ENCODE assay signal across 27 cellular contexts in the genomic region with DNA sequence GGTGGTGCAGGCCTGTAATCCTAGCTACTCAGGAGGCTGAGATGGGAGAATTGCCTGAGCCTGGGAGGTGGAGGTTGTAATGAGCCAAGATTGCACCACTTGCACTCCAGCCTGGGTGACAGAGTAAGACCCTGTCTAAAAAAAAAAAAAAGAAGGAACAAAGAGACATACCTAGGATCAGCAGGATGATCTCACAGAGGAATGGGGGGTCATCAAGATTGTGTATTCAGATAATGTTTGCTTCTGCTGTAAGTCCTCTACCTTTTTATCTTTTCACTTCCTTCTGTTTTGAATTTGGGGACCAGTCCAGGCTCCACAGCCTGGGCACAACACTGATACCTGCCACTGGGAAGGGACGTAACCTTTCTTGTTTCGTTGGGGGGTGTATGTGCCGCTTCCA. TPM values are rescaled to one million over a fixed set of nuclear protein-coding genes. Genes with fewer than 3 reads are reported as not detected.
DNase-seq lines count a peak whose midpoint lies in the region; ATAC-seq lines count a peak whose summit lies in the region.
"Had no signal": no experiment of that assay in that cellular context is flagged by ENCODE, and none has a peak within 500 bp of the region (broad histone marks: within the 10 kb centered on the region; RNA-seq: fewer than 3 reads in every experiment).

No MANE protein-coding gene starts in this region.

- no peaks in the 10 kb centered on the region for H3K36me3 Mint-ChIP-seq in activated naive CD8-positive, alpha-beta T cell
- H3K36me3 Mint-ChIP-seq in activated naive CD8-positive, alpha-beta T cell treated with anti-CD3 and anti-CD28 coated beads for 36 hours: peaks cover 3% of the 10 kb centered on the region
- H3K36me3 Mint-ChIP-seq in T-helper 17 cell (ENCODE audit: low read depth) (peaks cover 2% of the 10 kb centered on the region), memory B cell (peaks cover 2% of the 10 kb centered on the region)

- H3K27ac ChIP-seq in substantia nigra (ENCODE audit: low read depth, low read length, poor library complexity, severe bottlenecking): peak overlapping the region; percentile 91
- H3K27ac ChIP-seq: 22Rv1, gastrocnemius medialis, prostate gland, SJCRH30 had no signal

- H3K27ac Mint-ChIP-seq in activated naive CD8-positive, alpha-beta T cell: peak overlapping the region; percentile 38
- no peak overlapping the region for H3K27ac Mint-ChIP-seq in activated naive CD8-positive, alpha-beta T cell treated with anti-CD3 and anti-CD28 coated beads for 36 hours
- peak overlapping the region; percentile 57 for H3K27ac Mint-ChIP-seq in T-helper 17 cell
- H3K27ac Mint-ChIP-seq in memory B cell: peak overlapping the region; percentile 87
- H3K27ac Mint-ChIP-seq: T-helper 1 cell treated with Interleukin-12 subunit alpha and Interleukin-12 subunit beta and Interleukin-4 antibody, amounts not matched to agents 30 μg/mL and 1 μg/mL, for 36 hours; type B pancreatic cell had no signal

- DNase-seq in activated naive CD8-positive, alpha-beta T cell treated with anti-CD3 and anti-CD28 coated beads for 36 hours: no peak
- DNase-seq in T-helper 17 cell (no peak), memory B cell (ENCODE audit: low spot score in 2 of 2) (no peak), substantia nigra (lab: John Stamatoyannopoulos, UW) (no peak), MV-4-11 (lab: John Stamatoyannopoulos, UW) (no peak), glomerular visceral epithelial cell (ENCODE audit: extremely low spot score) (no peak), Ammon's horn (ENCODE audit: low spot score) (no peak)
- DNase-seq: activated CD4-positive, alpha-beta T cell treated with anti-CD3 and anti-CD28 coated beads, Interleukin-2, amount 50 U/mL, for 48 hours; activated gamma-delta T cell; activated T-cell treated with anti-CD3 and anti-CD28 coated beads for 4 hours; amygdala; central memory CD4-positive, alpha-beta T cell; DMS 273 treated with DMSO at 0.1 percent for 48 hours; gastrocnemius medialis; kidney; mammary epithelial cell; NCI-H1436; PC-3; SJCRH30; stimulated activated CD4-positive, alpha-beta T cell treated with anti-CD3 and anti-CD28 coated beads, Interleukin-1b, Interleukin-23, amount 100 ng/mL, for 48 hours; stimulated activated naive CD4-positive, alpha-beta T cell treated with Interleukin-2 at 50 U/mL for 16 hours had no signal

- no peaks in the 10 kb centered on the region for H3K9me3 Mint-ChIP-seq in activated naive CD8-positive, alpha-beta T cell (ENCODE audit: low read depth)
- H3K9me3 Mint-ChIP-seq in activated naive CD8-positive, alpha-beta T cell treated with anti-CD3 and anti-CD28 coated beads for 36 hours: no peaks in the 10 kb centered on the region
- no peaks in the 10 kb centered on the region for H3K9me3 Mint-ChIP-seq in memory B cell
- H3K9me3 Mint-ChIP-seq: T-helper 1 cell treated with Interleukin-12 subunit alpha and Interleukin-12 subunit beta and Interleukin-4 antibody, amounts not matched to agents 30 μg/mL and 1 μg/mL, for 36 hours; type B pancreatic cell had no signal

- no peaks in the 10 kb centered on the region for H3K9me3 ChIP-seq in T-helper 17 cell (ENCODE audit: control insufficient read depth, low read length, poor library complexity, severe bottlenecking)
- H3K9me3 ChIP-seq: gastrocnemius medialis, prostate gland had no signal

- H3K4me1 Mint-ChIP-seq in activated naive CD8-positive, alpha-beta T cell (ENCODE audit: low read depth): peaks cover 75% of the 10 kb centered on the region
- H3K4me1 Mint-ChIP-seq in activated naive CD8-positive, alpha-beta T cell treated with anti-CD3 and anti-CD28 coated beads for 36 hours: peaks cover 72% of the 10 kb centered on the region
- H3K4me1 Mint-ChIP-seq in T-helper 17 cell (peaks cover 58% of the 10 kb centered on the region), memory B cell (peaks cover 49% of the 10 kb centered on the region)

- no peaks in the 10 kb centered on the region for H3K27me3 Mint-ChIP-seq in activated naive CD8-positive, alpha-beta T cell
- no peaks in the 10 kb centered on the region for H3K27me3 Mint-ChIP-seq in activated naive CD8-positive, alpha-beta T cell treated with anti-CD3 and anti-CD28 coated beads for 36 hours
- no peaks in the 10 kb centered on the region for H3K27me3 Mint-ChIP-seq in T-helper 17 cell
- H3K27me3 Mint-ChIP-seq in memory B cell: no peaks in the 10 kb centered on the region
- H3K27me3 Mint-ChIP-seq: type B pancreatic cell had no signal

- H3K4me3 Mint-ChIP-seq in activated naive CD8-positive, alpha-beta T cell: no peak overlapping the region
- H3K4me3 Mint-ChIP-seq in activated naive CD8-positive, alpha-beta T cell treated with anti-CD3 and anti-CD28 coated beads for 36 hours: no peak overlapping the region
- H3K4me3 Mint-ChIP-seq in T-helper 17 cell (no peak overlapping the region), memory B cell (no peak overlapping the region)
- H3K4me3 Mint-ChIP-seq: nephron; T-helper 1 cell treated with Interleukin-12 subunit alpha and Interleukin-12 subunit beta and Interleukin-4 antibody, amounts not matched to agents 30 μg/mL and 1 μg/mL, for 36 hours; type B pancreatic cell had no signal

- ATAC-seq in T-helper 17 cell: no peak
- ATAC-seq in memory B cell (ENCODE audit: low read depth): no peak
- ATAC-seq: gastrocnemius medialis, PC-3 had no signal

RNA-seq across cellular contexts. Expression of gene MAP4K4, which starts 53.2 kb away (rescaled TPM):
- 10 to 100 TPM; 34.4 to 36.5 TPM for total RNA-seq in activated naive CD8-positive, alpha-beta T cell treated with anti-CD3 and anti-CD28 coated beads for 36 hours
- 100 to 1,000 TPM in 1 of 2 donors, 10 to 100 TPM in 1; 98.1 to 102 TPM for total RNA-seq in T-helper 17 cell
